33 cellular contexts compared by ENCODE assay signal in genomic region chr11:77200869-77201268, GRCh38.
DNase-seq lines count a peak whose midpoint lies in the region; ATAC-seq and TF ChIP-seq lines count a peak whose summit lies in the region.
"Had no signal": no experiment of that assay in that cellular context is flagged by ENCODE, and none has a peak within 500 bp of the region (broad histone marks: within the 10 kb centered on the region; RNA-seq: fewer than 3 reads in every experiment).

No MANE protein-coding gene starts in this region.

- no peaks in the 10 kb centered on the region for H3K36me3 ChIP-seq in RWPE2 (ENCODE audit: low read depth)
- H3K36me3 ChIP-seq in stomach, result no peaks in the 10 kb centered on the region
- H3K36me3 ChIP-seq in endodermal cell (ENCODE audit: control insufficient read depth, insufficient read depth, low read length), result no peaks in the 10 kb centered on the region
- H3K36me3 ChIP-seq: MG63, suprapubic skin, vagina had no signal

- no peak for TF ChIP-seq POLR2A in stomach (IDR thresholded peaks at IDR 0.05)

- peak; percentile 9 for DNase-seq in activated T-cell treated with anti-CD3 and anti-CD28 coated beads, Interleukin-2, amount 50 U/mL, for 1 hour
- DNase-seq in activated T-cell treated with anti-CD3 and anti-CD28 coated beads, Interleukin-2, amount 50 U/mL, for 4 hours, result no peak
- DNase-seq in RWPE2 (ENCODE audit: low spot score) (peak; percentile 40), mesenteric fat pad (ENCODE audit: low spot score) (peak; percentile 78), stomach (peak; percentile 16), OCI-M1 (lab: John Stamatoyannopoulos, UW) (no peak), endodermal cell (no peak)
- DNase-seq in stimulated activated CD4-positive, alpha-beta T cell treated with anti-CD3 and anti-CD28 coated beads, Interleukin-2, amount 100 ng/mL, for 48 hours, result no peak
- DNase-seq: activated CD4-positive, alpha-beta T cell treated with anti-CD3 and anti-CD28 coated beads, Interleukin-2, amount 50 U/mL, for 48 hours; central memory CD4-positive, alpha-beta T cell; GOT3; HFFc6; hippocampal formation; immature natural killer cell; KG1; MG63; NCI-H1105 treated with DMSO at 0.1 percent for 48 hours; NCI-H2029; NCI-H526 treated with DMSO at 0.1 percent for 48 hours; nucleus accumbens; SIG-M5; stimulated activated CD4-positive, alpha-beta T cell treated with anti-CD3 and anti-CD28 coated beads, Interleukin-4, amount 100 ng/mL, for 1 hour; T1000 had no signal

- no peaks in the 10 kb centered on the region for H3K9me3 ChIP-seq in RWPE2 (ENCODE audit: severe bottlenecking)
- no peaks in the 10 kb centered on the region for H3K9me3 ChIP-seq in stomach
- H3K9me3 ChIP-seq in endodermal cell (ENCODE audit: control insufficient read depth, low read length), result no peaks in the 10 kb centered on the region
- H3K9me3 ChIP-seq: A549, MG63, suprapubic skin, vagina had no signal

- no peak overlapping the region for H3K4me3 Mint-ChIP-seq in activated T-cell treated with anti-CD3 and anti-CD28 coated beads, Interleukin-2, amount 50 U/mL, for 4 hours
- H3K4me3 Mint-ChIP-seq in endodermal cell, result no peak overlapping the region
- H3K4me3 Mint-ChIP-seq: B cell, HFFc6, immature natural killer cell, WTC11 had no signal

- H3K4me1 Mint-ChIP-seq in activated T-cell treated with anti-CD3 and anti-CD28 coated beads, Interleukin-2, amount 50 U/mL, for 4 hours (ENCODE audit: low read depth), result no peaks in the 10 kb centered on the region
- peaks cover 1% of the 10 kb centered on the region for H3K4me1 Mint-ChIP-seq in endodermal cell
- H3K4me1 Mint-ChIP-seq: B cell, immature natural killer cell had no signal

- H3K9me3 Mint-ChIP-seq in activated T-cell treated with anti-CD3 and anti-CD28 coated beads, Interleukin-2, amount 50 U/mL, for 4 hours, result no peaks in the 10 kb centered on the region
- no peaks in the 10 kb centered on the region for H3K9me3 Mint-ChIP-seq in endodermal cell
- H3K9me3 Mint-ChIP-seq: activated naive CD4-positive, alpha-beta T cell treated with anti-CD3 and anti-CD28 coated beads, Interleukin-2, amount 50 U/mL, for 72 hours; immature natural killer cell; WTC11 had no signal

- H3K4me1 ChIP-seq in RWPE2 (ENCODE audit: insufficient read depth, poor library complexity, severe bottlenecking) (no peaks in the 10 kb centered on the region), stomach (no peaks in the 10 kb centered on the region), endodermal cell (ENCODE audit: control insufficient read depth, insufficient read depth, low read length) (no peaks in the 10 kb centered on the region)
- H3K4me1 ChIP-seq: A549, suprapubic skin, vagina had no signal

- no peak overlapping the region for H3K27ac ChIP-seq in RWPE2 (ENCODE audit: poor library complexity, severe bottlenecking)
- no peak overlapping the region for H3K27ac ChIP-seq in stomach
- no peak overlapping the region for H3K27ac ChIP-seq in endodermal cell (ENCODE audit: low read depth, low read length)
- H3K27ac ChIP-seq: A549, dorsolateral prefrontal cortex, suprapubic skin, vagina had no signal

- ATAC-seq in activated T-cell treated with anti-CD3 and anti-CD28 coated beads, Interleukin-2, amount 50 U/mL, for 4 hours, result no peak
- no peak for ATAC-seq in RWPE2 (ENCODE audit: low read depth)
- ATAC-seq: A549; activated naive CD4-positive, alpha-beta T cell treated with anti-CD3 and anti-CD28 coated beads, Interleukin-2, amount 50 U/mL, for 72 hours; left colon; Panc1; WTC11 had no signal

- WGBS in stomach, 5 donors, result 85 to 92% (median 89%) methylated on average over 8 to 9 of the region's 9 CpGs
- 90 to 97% methylated on average over 4 to 9 of the region's 9 CpGs for WGBS in endodermal cell (ENCODE audit: insufficient coverage in 1 of 2, insufficient read length in 1 of 2), 2 experiments

- H3K4me3 ChIP-seq in RWPE2 (ENCODE audit: severe bottlenecking) (no peak overlapping the region), stomach (no peak overlapping the region), endodermal cell (ENCODE audit: low read length) (no peak overlapping the region)
- H3K4me3 ChIP-seq: A549, dorsolateral prefrontal cortex, MG63, smooth muscle cell, suprapubic skin, vagina had no signal

- H3K36me3 Mint-ChIP-seq in activated T-cell treated with anti-CD3 and anti-CD28 coated beads, Interleukin-2, amount 50 U/mL, for 4 hours (ENCODE audit: insufficient read depth), result no peaks in the 10 kb centered on the region
- H3K36me3 Mint-ChIP-seq in endodermal cell (ENCODE audit: low read depth), result no peaks in the 10 kb centered on the region
- H3K36me3 Mint-ChIP-seq: activated naive CD4-positive, alpha-beta T cell treated with anti-CD3 and anti-CD28 coated beads, Interleukin-2, amount 50 U/mL, for 72 hours; immature natural killer cell; WTC11 had no signal

- H3K27ac Mint-ChIP-seq in endodermal cell, result no peak overlapping the region
- H3K27ac Mint-ChIP-seq: B cell, HFFc6, immature natural killer cell, WTC11 had no signal

- no peak overlapping the region for H3K9ac ChIP-seq in endodermal cell (ENCODE audit: extremely low read depth, low read length, poor library complexity, severe bottlenecking)

- no peaks in the 10 kb centered on the region for H3K27me3 Mint-ChIP-seq in activated T-cell treated with anti-CD3 and anti-CD28 coated beads, Interleukin-2, amount 50 U/mL, for 4 hours (ENCODE audit: low read depth)
- H3K27me3 Mint-ChIP-seq in endodermal cell (ENCODE audit: insufficient read depth), result no peaks in the 10 kb centered on the region
- H3K27me3 Mint-ChIP-seq: B cell had no signal

- H3K27me3 ChIP-seq in RWPE2 (ENCODE audit: insufficient read depth, poor library complexity, severe bottlenecking), result no peaks in the 10 kb centered on the region
- no peaks in the 10 kb centered on the region for H3K27me3 ChIP-seq in stomach
- H3K27me3 ChIP-seq in endodermal cell (ENCODE audit: control insufficient read depth, insufficient read depth, low read length, poor library complexity, severe bottlenecking), result no peaks in the 10 kb centered on the region
- H3K27me3 ChIP-seq: dorsolateral prefrontal cortex, MG63, suprapubic skin, vagina had no signal

- TF ChIP-seq EP300 in stomach (IDR thresholded peaks at IDR 0.05), result no peak

- TF ChIP-seq CTCF in RWPE2 (IDR thresholded peaks at IDR 0.05; ENCODE audit: poor library complexity, severe bottlenecking) (no peak), stomach (IDR thresholded peaks at IDR 0.05) (no peak), endodermal cell (conservative IDR thresholded peaks at IDR 0.05) (no peak)

- intact Hi-C loops in stomach (cut with DNase I; ENCODE audit: low total_unique reads), result no loop called here

Comparison
In these comparisons a context has a peak if more than half of its experiments do, and no peak if none do; other contexts are left out.
1. DNase-seq: peak in activated T-cell treated with anti-CD3 and anti-CD28 coated beads, Interleukin-2, amount 50 U/mL, for 1 hour (single experiment), RWPE2 (single experiment), mesenteric fat pad (single experiment) and stomach (single experiment); none in activated T-cell treated with anti-CD3 and anti-CD28 coated beads, Interleukin-2, amount 50 U/mL, for 4 hours (single experiment), OCI-M1 (single experiment), stimulated activated CD4-positive, alpha-beta T cell treated with anti-CD3 and anti-CD28 coated beads, Interleukin-2, amount 100 ng/mL, for 48 hours (0 of 2) and endodermal cell (single experiment).